Comparison of ENCODE assay signal across 8 cellular contexts in genomic region chr15:91055548-91056331, GRCh38. TPM values are rescaled to one million over a fixed set of nuclear protein-coding genes. Genes with fewer than 3 reads are reported as not detected.
DNase-seq lines count a peak whose midpoint lies in the region; ATAC-seq and TF ChIP-seq lines count a peak whose summit lies in the region.

No MANE protein-coding gene starts in this region.

- TF ChIP-seq CTCF in DND-41 (IDR thresholded peaks at IDR 0.05; ENCODE audit: borderline replicate concordance, extremely low read depth, low read length, poor library complexity, severe bottlenecking) (peak; percentile 79), mucosa of descending colon (IDR thresholded peaks at IDR 0.05) (peak; percentile 37)

- no peaks in the 10 kb centered on the region for H4K20me1 ChIP-seq in DND-41 (ENCODE audit: insufficient read depth, low read length)

- ATAC-seq in DND-41 (ENCODE audit: insufficient read depth, low read depth) (peak; percentile 73; the same call in 2 of the 3 replicates), HG02981 (IDR thresholded peaks at IDR 0.05; ENCODE audit: unreplicated experiment) (peak; percentile 56), mucosa of descending colon (peak; percentile 89), GM19328 (IDR thresholded peaks at IDR 0.05; ENCODE audit: unreplicated experiment) (no peak)

- no peak overlapping the region for H3K9ac ChIP-seq in DND-41 (ENCODE audit: low read depth, low read length)

- H3K4me3 ChIP-seq in DND-41 (ENCODE audit: low read depth in 1 of 2, low read length in 2 of 2) (no peak overlapping the region), mucosa of descending colon (no peak overlapping the region)

- H3K4me1 ChIP-seq in DND-41 (ENCODE audit: insufficient read depth, low read length): no peaks in the 10 kb centered on the region
- no peaks in the 10 kb centered on the region for H3K4me1 ChIP-seq in mucosa of descending colon (ENCODE audit: low read depth)

- H2AFZ ChIP-seq in DND-41 (ENCODE audit: low read depth, low read length): no peak overlapping the region

- H3K9me3 ChIP-seq in DND-41 (ENCODE audit: insufficient read depth, low read length, severe bottlenecking): no peaks in the 10 kb centered on the region
- H3K9me3 ChIP-seq in mucosa of descending colon: no peaks in the 10 kb centered on the region

- no peaks in the 10 kb centered on the region for H3K79me2 ChIP-seq in DND-41 (ENCODE audit: insufficient read depth, low read length)

- no peak overlapping the region for H3K27ac ChIP-seq in DND-41 (ENCODE audit: low read length)

- intact Hi-C loops in mucosa of descending colon (cut with DNase I, micrococcal nuclease): loop anchor here (5.0 kb wide), 2 partner anchors 212 to 217 kb away; no protein-coding TSS in a partner anchor

- H3K27me3 ChIP-seq in DND-41 (ENCODE audit: insufficient read depth, low read length, poor library complexity): peaks cover 5% of the 10 kb centered on the region

- peak; percentile 52 for DNase-seq in DND-41
- peak; percentile 70 for DNase-seq in NCI-H460 (ENCODE audit: extremely low read depth, low read depth)
- peak; percentile 39 to 57 for DNase-seq in activated CD4-positive, alpha-beta T cell treated with anti-CD3 and anti-CD28 coated beads, Interleukin-2, amount 50 U/mL, for 48 hours
- DNase-seq in erythroblast (lab: John Stamatoyannopoulos, UW): peak; percentile 37 to 54
- DNase-seq in mucosa of descending colon: peak in 2 of 3 donors; percentile 42 to 74
- peak; percentile 63 for DNase-seq in ureter (ENCODE audit: low spot score)

- TF ChIP-seq POLR2A in erythroblast (IDR thresholded peaks at IDR 0.05; ENCODE audit: low read length): no peak

- H3K36me3 ChIP-seq in DND-41 (ENCODE audit: insufficient read depth, low read length) (no peaks in the 10 kb centered on the region), mucosa of descending colon (ENCODE audit: low read depth) (no peaks in the 10 kb centered on the region)

- H3K4me2 ChIP-seq in DND-41 (ENCODE audit: insufficient read depth, low read length): no peak overlapping the region

RNA-seq across cellular contexts. Expression of gene VPS33B, which starts 33.3 kb away (rescaled TPM):
- total RNA-seq in NCI-H460 (2014; rRNA removed; shearing (Covaris generic)): 9.8 and 10.4 TPM in 2 replicates
- 8.0 and 8.9 TPM in 2 replicates for polyA plus RNA-seq in NCI-H460 (2014; cell fraction: nucleus; rRNA removed)
- 10 to 100 TPM; 13.4 to 22.7 (median 16.2) TPM for total RNA-seq in mucosa of descending colon
- 25.7 TPM for total RNA-seq in ureter

RNA-seq across cellular contexts. Expression of gene SV2B, which starts 44.3 kb away (rescaled TPM):
- 0.03 and 0.05 TPM in 2 replicates for total RNA-seq in NCI-H460 (2014; rRNA removed; shearing (Covaris generic))
- polyA plus RNA-seq in NCI-H460 (2014; cell fraction: nucleus; rRNA removed): not detected in 2 replicates
- 1 to 10 TPM in 1 of 3 donors, under 1 TPM in 2; 0.41 to 4.2 (median 0.80) TPM for total RNA-seq in mucosa of descending colon
- 2.3 TPM for total RNA-seq in ureter
